Comparison of ENCODE assay signal across 1 cellular context in genomic region chr9:120929392-120929791, GRCh38.
TF ChIP-seq lines count a peak whose summit lies in the region.

No MANE protein-coding gene starts in this region.

TF ChIP-seq in H1, 55 proteins besides CTCF, POLR2A, EP300 and RAD21:
- TF ChIP-seq BCL11A (IDR thresholded peaks at IDR 0.05; ENCODE audit: low read depth in 2 of 2, low read length in 2 of 2) (no peak), EGR1 (IDR thresholded peaks at IDR 0.05; ENCODE audit: borderline replicate concordance, low read depth, low read length) (no peak), TEAD4 (IDR thresholded peaks at IDR 0.05; ENCODE audit: low read depth, low read length) (no peak), CREB1 (IDR thresholded peaks at IDR 0.05) (no peak), NANOG (IDR thresholded peaks at IDR 0.05; ENCODE audit: insufficient read depth, low read depth, low read length, poor library complexity, severe bottlenecking) (no peak), HDAC2 (IDR thresholded peaks at IDR 0.05; ENCODE audit: borderline replicate concordance in 1 of 2, low read depth in 2 of 2, low read length in 2 of 2) (no peak), ATF3 (IDR thresholded peaks at IDR 0.05; ENCODE audit: insufficient read depth, low read depth, low read length) (no peak), CBX5 (IDR thresholded peaks at IDR 0.05; ENCODE audit: low read depth, low read length) (no peak), RBBP5 (IDR thresholded peaks at IDR 0.05; ENCODE audit: borderline replicate concordance, low read depth, low read length) (no peak), CBX8 (IDR thresholded peaks at IDR 0.05; ENCODE audit: borderline replicate concordance, low read depth, low read length) (no peak), E2F6 (IDR thresholded peaks at IDR 0.05) (no peak), JUN (IDR thresholded peaks at IDR 0.05; ENCODE audit: low read depth, low read length) (no peak), SIN3A (conservative IDR thresholded peaks at IDR 0.05 in 1 of 2, IDR thresholded peaks at IDR 0.05 in 1 of 2; ENCODE audit: low read depth in 1 of 2, low read length in 2 of 2) (no peak), RXRA (IDR thresholded peaks at IDR 0.05; ENCODE audit: insufficient read depth, low read depth, low read length) (no peak)
